7 cellular contexts compared by ENCODE assay signal in genomic region chr11:93741882-93742226, GRCh38. TPM values are rescaled to one million over a fixed set of nuclear protein-coding genes. Genes with fewer than 3 reads are reported as not detected.
DNase-seq lines count a peak whose midpoint lies in the region; ATAC-seq and TF ChIP-seq lines count a peak whose summit lies in the region.

No MANE protein-coding gene starts in this region.

- H3K4me3 ChIP-seq in adrenal gland (peak overlapping the region; percentile 19 to 69 (median 60)), hepatocyte (peak overlapping the region; percentile 56), skeletal muscle cell (ENCODE audit: low read depth, low read length) (peak overlapping the region; percentile 93)

- intact Hi-C loops in adrenal gland (cut with DNase I), result loop anchor here in 1 of 2 donors (5.0 kb wide), 1 partner anchor 40 kb away; the partner anchor contains the start of gene MED17

- no peaks in the 10 kb centered on the region for H3K9me3 ChIP-seq in adrenal gland (replicated peaks in 1 of 3)
- H3K9me3 ChIP-seq in hepatocyte (ENCODE audit: low read depth), result no peaks in the 10 kb centered on the region

- H4K20me1 ChIP-seq in hepatocyte (ENCODE audit: insufficient read depth, poor library complexity, severe bottlenecking), result peaks cover 37% of the 10 kb centered on the region

- peaks cover 0 to 24% of the 10 kb centered on the region in 2 donors for H3K36me3 ChIP-seq in adrenal gland (replicated peaks in 1 of 2)
- peaks cover 15% of the 10 kb centered on the region for H3K36me3 ChIP-seq in hepatocyte (replicated peaks; ENCODE audit: insufficient read depth, low read depth)

- peak overlapping the region; percentile 87 to 96 (median 92) for H3K27ac ChIP-seq in adrenal gland
- H3K27ac ChIP-seq in hepatocyte, result peak overlapping the region; percentile 97

- peaks cover 62% of the 10 kb centered on the region for H3K79me2 ChIP-seq in hepatocyte

- H3K9me2 ChIP-seq in hepatocyte (replicated peaks; ENCODE audit: insufficient read depth), result no peaks in the 10 kb centered on the region

- peak; percentile 70 for DNase-seq in GM03348 (ENCODE audit: low spot score)
- DNase-seq in M059J (ENCODE audit: low read depth), result peak; percentile 73
- DNase-seq in adrenal gland, result peak; percentile 49 to 88 (median 78)
- peak; percentile 76 for DNase-seq in hepatocyte (ENCODE audit: low spot score)
- peak; percentile 24 for DNase-seq in skeletal muscle cell (ENCODE audit: low read depth)
- no peak for DNase-seq in activated gamma-delta T cell treated with Interleukin-2 at 50 U/mL for 16 hours

- peak; percentile 9 for ATAC-seq in GM21786 (IDR thresholded peaks at IDR 0.05; ENCODE audit: unreplicated experiment)

- peak overlapping the region; percentile 82 for H3K4me2 ChIP-seq in hepatocyte

- H3K27me3 ChIP-seq in adrenal gland (no peaks in the 10 kb centered on the region), hepatocyte (no peaks in the 10 kb centered on the region)

- TF ChIP-seq POLR2A in adrenal gland (IDR thresholded peaks at IDR 0.05), result peak in 1 of 2 donors; percentile 6

- 1 to 2% (median 1%) methylated on average over 8 of the region's 8 CpGs for WGBS in adrenal gland, 4 donors
- 5% methylated on average over 8 of the region's 8 CpGs for WGBS in hepatocyte (ENCODE audit: low lambda C conversion rate, missing lambda C conversion rate)

- H2AFZ ChIP-seq in hepatocyte, result peak overlapping the region; percentile 59

- H3K4me1 ChIP-seq in adrenal gland (replicated peaks in 1 of 2) (peaks cover 9 to 46% of the 10 kb centered on the region in 2 donors), hepatocyte (ENCODE audit: insufficient read depth) (peaks cover 29% of the 10 kb centered on the region)

- no peak for TF ChIP-seq CTCF in adrenal gland (IDR thresholded peaks at IDR 0.05)
- TF ChIP-seq CTCF in hepatocyte (IDR thresholded peaks at IDR 0.05; ENCODE audit: poor library complexity), result no peak

RNA-seq across cellular contexts. Expression of gene C11orf54, which starts 0.4 kb away (rescaled TPM):
- 15.1 and 17.5 TPM in 2 replicates for total RNA-seq in M059J (2014; rRNA removed; shearing (Covaris generic))
- 10 to 100 TPM; 28.7 to 68.2 (median 36.3) TPM for total RNA-seq in adrenal gland
- polyA plus RNA-seq in adrenal gland, result 10 to 100 TPM; 15.2 to 31.9 (median 19.1) TPM
- 72.0 and 75.6 TPM in 2 replicates for total RNA-seq in hepatocyte
- polyA plus RNA-seq in hepatocyte, result 31.1 and 32.9 TPM in 2 replicates

RNA-seq across cellular contexts. Expression of gene TAF1D, which starts 0.6 kb away (rescaled TPM):
- 78.6 and 97.3 TPM in 2 replicates for total RNA-seq in M059J (2014; rRNA removed; shearing (Covaris generic))
- total RNA-seq in adrenal gland, result 10 to 100 TPM; 20.8 to 91.0 (median 50.3) TPM
- 100 to 1,000 TPM in 2 of 3 donors, 10 to 100 TPM in 1; 72.1 to 262 (median 131) TPM for polyA plus RNA-seq in adrenal gland
- 240 and 318 TPM in 2 replicates for total RNA-seq in hepatocyte
- polyA plus RNA-seq in hepatocyte, result 42.1 and 51.9 TPM in 2 replicates

RNA-seq across cellular contexts. Expression of gene MED17, which starts 42.2 kb away (rescaled TPM):
- 33.8 and 43.1 TPM in 2 replicates for total RNA-seq in M059J (2014; rRNA removed; shearing (Covaris generic))
- total RNA-seq in adrenal gland (10 to 100 TPM; 16.9 to 32.0 (median 24.8) TPM), hepatocyte (30.9 and 33.7 TPM in 2 replicates)
- polyA plus RNA-seq in adrenal gland (10 to 100 TPM in 2 of 3 donors, 1 to 10 TPM in 1; 8.4 to 16.9 (median 10.4) TPM), hepatocyte (18.3 and 32.5 TPM in 2 replicates)
